8 cellular contexts compared by ENCODE assay signal in genomic region chr10:133441356-133441755, GRCh38. TPM values are rescaled to one million over a fixed set of nuclear protein-coding genes. Genes with fewer than 3 reads are reported as not detected.
"Had no signal": no experiment of that assay in that cellular context is flagged by ENCODE, and none has a peak within 500 bp of the region (broad histone marks: within the 10 kb centered on the region; RNA-seq: fewer than 3 reads in every experiment).

No MANE protein-coding gene starts in this region.

RNA-seq across cellular contexts. Expression of gene SPRN, which starts 16.9 kb away (rescaled TPM):
- total RNA-seq: esophagus squamous epithelium; left ventricle myocardium superior; natural killer cell treated with Interleukin-12 subunit alpha and Interleukin-12 subunit beta and Interleukin-15 and Interleukin-18, amount 100 ng/mL, for 72 hours; omental fat pad; pulmonary artery endothelial cell; transverse colon; ureter; vagina had no signal
